In the genomic region with DNA sequence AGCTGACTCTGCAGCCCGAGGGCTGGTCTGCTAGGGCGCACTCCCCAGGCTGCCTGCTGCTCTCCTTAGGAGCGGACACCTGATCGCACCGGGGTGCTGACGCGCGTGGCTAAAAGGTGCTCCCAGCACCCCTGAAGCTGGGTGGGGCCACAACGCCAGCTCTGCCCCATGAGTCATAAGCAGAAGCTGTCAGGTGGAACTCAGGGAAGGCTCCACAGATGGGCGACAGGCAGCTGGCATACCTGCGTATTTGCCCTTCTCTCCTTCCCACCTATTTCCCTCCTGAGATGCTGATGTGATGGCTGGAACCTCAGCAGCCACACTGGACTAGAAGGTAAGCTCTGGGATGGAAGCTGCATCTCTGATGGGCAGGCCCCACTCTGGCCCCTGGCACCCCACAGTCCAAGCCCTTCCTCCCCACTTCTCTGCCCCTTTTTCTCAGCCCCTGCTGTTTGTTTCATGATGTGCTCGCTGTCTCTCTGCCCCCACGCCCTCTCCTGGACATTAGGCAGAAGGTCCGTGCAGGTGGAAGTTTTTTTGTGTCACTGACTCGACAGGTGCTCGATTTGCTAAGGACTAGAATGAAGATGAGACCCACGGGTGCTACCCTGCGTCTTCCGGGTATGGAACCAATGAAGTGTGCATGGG, we compare ENCODE assay signal across 26 cellular contexts. TPM values are rescaled to one million over a fixed set of nuclear protein-coding genes. Genes with fewer than 3 reads are reported as not detected.
DNase-seq lines count a peak whose midpoint lies in the region; ATAC-seq, FAIRE-seq and TF ChIP-seq lines count a peak whose summit lies in the region.
"Had no signal": no experiment of that assay in that cellular context is flagged by ENCODE, and none has a peak within 500 bp of the region (broad histone marks: within the 10 kb centered on the region; RNA-seq: fewer than 3 reads in every experiment).

No MANE protein-coding gene starts in this region.

- no peak overlapping the region for H3K9ac ChIP-seq in PC-3 (ENCODE audit: low read length)

- ATAC-seq in PC-3 (peak; percentile 60), HG02610 (IDR thresholded peaks at IDR 0.05; ENCODE audit: unreplicated experiment) (no peak), Right ventricle myocardium inferior (no peak)
- ATAC-seq: GM12878 had no signal

- no peaks in the 10 kb centered on the region for H3K4me1 Mint-ChIP-seq in MCF 10A (ENCODE audit: insufficient read depth, unreplicated experiment)
- H3K4me1 Mint-ChIP-seq in CD14-positive monocyte, result no peaks in the 10 kb centered on the region
- H3K4me1 Mint-ChIP-seq: CD4-positive, CD25-positive, alpha-beta regulatory T cell had no signal

- no peak for TF ChIP-seq POLR2A in breast epithelium (IDR thresholded peaks at IDR 0.05)

- H3K4me1 ChIP-seq in breast epithelium (no peaks in the 10 kb centered on the region), PC-3 (ENCODE audit: insufficient read depth, low read length) (peaks cover 20% of the 10 kb centered on the region)
- H3K4me1 ChIP-seq: adrenal gland, sigmoid colon had no signal

- H3K9me2 ChIP-seq in PC-3 (replicated peaks; ENCODE audit: low read length), result no peaks in the 10 kb centered on the region

- H3K9me3 ChIP-seq in breast epithelium (no peaks in the 10 kb centered on the region), PC-3 (ENCODE audit: low read length) (no peaks in the 10 kb centered on the region)
- H3K9me3 ChIP-seq: adrenal gland, sigmoid colon, vagina had no signal

- POLR2A ChIA-PET in MCF 10A (lab: Yijun Ruan, JAX), result interaction anchor here (0.7 kb wide), 1 partner anchor 328 kb away, joined by 3 read pairs; no protein-coding TSS in a partner anchor
- POLR2A ChIA-PET in PC-3 (lab: Charles Lee; ENCODE audit: unreplicated experiment), result interaction anchor here (0.6 kb wide), 1 partner anchor 28 kb away, joined by 4 read pairs; no protein-coding TSS in a partner anchor

- CTCF ChIA-PET in MCF 10A (lab: Yijun Ruan, JAX) (interaction anchor here (0.6 to 3.0 kb wide), 2 partner anchors 9 to 17 kb away, joined by 3 to 18 read pairs; no protein-coding TSS in a partner anchor), PC-3 (lab: Charles Lee) (no interaction called here)

- H3K27ac Mint-ChIP-seq in MCF 10A (ENCODE audit: low read depth, unreplicated experiment) (no peak overlapping the region), CD14-positive monocyte (peak overlapping the region in 2 of 7 donors; percentile 1 to 4)
- H3K27ac Mint-ChIP-seq: CD4-positive, CD25-positive, alpha-beta regulatory T cell; nephron; T-helper 1 cell treated with Interleukin-12 subunit alpha and Interleukin-12 subunit beta and Interleukin-4 antibody, amounts not matched to agents 30 μg/mL and 1 μg/mL, for 36 hours had no signal

- H3K4me3 Mint-ChIP-seq in MCF 10A (ENCODE audit: unreplicated experiment), result no peak overlapping the region
- H3K4me3 Mint-ChIP-seq in CD14-positive monocyte, result no peak overlapping the region
- H3K4me3 Mint-ChIP-seq: CD4-positive, CD25-positive, alpha-beta regulatory T cell; nephron; T-helper 1 cell treated with Interleukin-12 subunit alpha and Interleukin-12 subunit beta and Interleukin-4 antibody, amounts not matched to agents 30 μg/mL and 1 μg/mL, for 36 hours had no signal

- no peaks in the 10 kb centered on the region for H3F3A ChIP-seq in PC-3 (ENCODE audit: low read length, unreplicated experiment)

- no peak overlapping the region for H3K27ac ChIP-seq in breast epithelium
- H3K27ac ChIP-seq in PC-3 (ENCODE audit: low read length), result peak overlapping the region; percentile 84
- H3K27ac ChIP-seq: adrenal gland, cardiac muscle cell had no signal

- BruUV-seq in MCF 10A (replicated peaks; lab: Mats Ljungman, UMichigan) (no TSS peak), PC-3 (replicated peaks; lab: Mats Ljungman, UMichigan) (no TSS peak)

- H3K36me3 ChIP-seq in breast epithelium (peaks cover 7% of the 10 kb centered on the region), PC-3 (ENCODE audit: low read depth, low read length) (no peaks in the 10 kb centered on the region)

- H4K20me1 ChIP-seq in PC-3 (ENCODE audit: low read length), result no peaks in the 10 kb centered on the region

- H3K27me3 Mint-ChIP-seq in MCF 10A (ENCODE audit: insufficient read depth, unreplicated experiment) (no peaks in the 10 kb centered on the region), CD14-positive monocyte (ENCODE audit: low read depth in 3 of 3) (peaks cover 0 to 2% (median 0%) of the 10 kb centered on the region in 3 donors)
- H3K27me3 Mint-ChIP-seq: CD4-positive, CD25-positive, alpha-beta regulatory T cell had no signal

- intact Hi-C loops in MCF 10A (cut with micrococcal nuclease) (no loop called here), breast epithelium (cut with DNase I; ENCODE audit: low total_unique reads) (loop anchor here (10.0 kb wide), 1 partner anchor 648 kb away; a partner anchor contains a TSS), PC-3 (cut with micrococcal nuclease) (no loop called here), CD14-positive monocyte (cut with micrococcal nuclease) (no loop called here), Right ventricle myocardium inferior (cut with DNase I) (no loop called here)

- FAIRE-seq in urothelium cell line (lab: Jason Lieb, UNC), result no peak
- FAIRE-seq: A204.1, GM12878 had no signal

- TF ChIP-seq CTCF in MCF 10A (IDR thresholded peaks at IDR 0.05; ENCODE audit: unreplicated experiment), result no peak
- TF ChIP-seq CTCF in breast epithelium (IDR thresholded peaks at IDR 0.05), result no peak
- peak; percentile 24; the same call in 1 of the 2 replicates for TF ChIP-seq CTCF in PC-3 (conservative IDR thresholded peaks at IDR 0.05; ENCODE audit: low read depth, low read length)
- TF ChIP-seq CTCF in epithelial cell of esophagus (IDR thresholded peaks at IDR 0.05; ENCODE audit: insufficient read depth, low read depth, low read length, missing control alignments), result no peak
- no peak for TF ChIP-seq CTCF in CD14-positive monocyte (IDR thresholded peaks at IDR 0.05)

- peaks cover 16% of the 10 kb centered on the region for H3K36me3 Mint-ChIP-seq in MCF 10A (ENCODE audit: insufficient read depth, unreplicated experiment)
- peaks cover 61 to 88% of the 10 kb centered on the region in 2 donors for H3K36me3 Mint-ChIP-seq in CD14-positive monocyte

- H3K9me3 Mint-ChIP-seq in MCF 10A (ENCODE audit: unreplicated experiment) (no peaks in the 10 kb centered on the region), CD14-positive monocyte (peaks cover 0 to 10% (median 3%) of the 10 kb centered on the region in 7 donors)
- H3K9me3 Mint-ChIP-seq: CD4-positive, CD25-positive, alpha-beta regulatory T cell; nephron; T-helper 1 cell treated with Interleukin-12 subunit alpha and Interleukin-12 subunit beta and Interleukin-4 antibody, amounts not matched to agents 30 μg/mL and 1 μg/mL, for 36 hours had no signal

- H3K79me2 ChIP-seq in PC-3 (ENCODE audit: low read length), result no peaks in the 10 kb centered on the region

- H2AFZ ChIP-seq in PC-3 (ENCODE audit: low read length), result no peak overlapping the region

- DNase-seq in MCF 10A (ENCODE audit: unreplicated experiment), result peak; percentile 40
- no peak for DNase-seq in breast epithelium (ENCODE audit: low spot score in 2 of 2)
- peak; percentile 59 for DNase-seq in PC-3
- DNase-seq in epithelial cell of esophagus (ENCODE audit: low read depth), result peak; percentile 60
- peak; percentile 15 for DNase-seq in urothelium cell line (ENCODE audit: low spot score)
- no peak for DNase-seq in CD14-positive monocyte (ENCODE audit: low spot score)
- no peak for DNase-seq in Right ventricle myocardium inferior (ENCODE audit: missing footprints)
- DNase-seq: activated CD4-positive, alpha-beta T cell treated with anti-CD3 and anti-CD28 coated beads, Interleukin-2, amount 50 U/mL, for 4 hours; activated effector memory CD4-positive, alpha-beta T cell treated with anti-CD3 and anti-CD28 coated beads, Interleukin-2, amount 50 U/mL, for 16 hours; adrenal gland; CD4-positive, CD25-positive, alpha-beta regulatory T cell; erythroblast; midbrain; NCI-H1436 treated with DMSO at 0.1 percent for 48 hours; NCI-H774; posterior cingulate gyrus; sigmoid colon had no signal

- H3K27me3 ChIP-seq in breast epithelium, result no peaks in the 10 kb centered on the region
- H3K27me3 ChIP-seq in PC-3 (ENCODE audit: low read length), result no peaks in the 10 kb centered on the region
- H3K27me3 ChIP-seq: adrenal gland, cardiac muscle cell, sigmoid colon, vagina had no signal

- peak overlapping the region; percentile 19 for H3K4me2 ChIP-seq in PC-3 (ENCODE audit: low read length)

- no peak overlapping the region for H3K4me3 ChIP-seq in breast epithelium
- H3K4me3 ChIP-seq in PC-3 (ENCODE audit: low read length), result no peak overlapping the region
- no peak overlapping the region for H3K4me3 ChIP-seq in epithelial cell of esophagus (ENCODE audit: low read length)
- H3K4me3 ChIP-seq: adrenal gland, cardiac muscle cell, GM12878, sigmoid colon, vagina had no signal

RNA-seq across cellular contexts. Expression of a gene that starts 30.3 kb away (rescaled TPM):
- total RNA-seq in MCF 10A (2022) (24.7 and 25.1 TPM in 2 replicates), breast epithelium (10 to 100 TPM; 21.8 to 30.5 (median 27.5) TPM), PC-3 (2014; rRNA removed) (47.8 and 51.3 TPM in 2 replicates), Right ventricle myocardium inferior (12.6 TPM)
- polyA plus RNA-seq in CD14-positive monocyte, result 1 to 10 TPM; 2.5 to 3.0 TPM

RNA-seq across cellular contexts. Expression of a gene that starts 43.4 kb away (rescaled TPM):
- total RNA-seq in MCF 10A (2022) (13.3 and 15.8 TPM in 2 replicates), breast epithelium (10 to 100 TPM; 14.6 to 15.7 (median 15.7) TPM), PC-3 (2014; rRNA removed) (16.1 and 21.2 TPM in 2 replicates), Right ventricle myocardium inferior (34.7 TPM)
- polyA plus RNA-seq in CD14-positive monocyte, result 10 to 100 TPM in 1 of 2 donors, 1 to 10 TPM in 1; 6.5 to 10.1 TPM

RNA-seq across cellular contexts. Expression of a gene that starts 50.2 kb away (rescaled TPM):
- total RNA-seq in MCF 10A (2022) (not detected in 2 replicates), breast epithelium (under 1 TPM; 0.32 to 0.44 (median 0.33) TPM), PC-3 (2014; rRNA removed) (0.77 and 1.0 TPM in 2 replicates), Right ventricle myocardium inferior (4.1 TPM)
- polyA plus RNA-seq in CD14-positive monocyte, result under 1 TPM in 1 of 2 donors, not detected in 1; 0.05 TPM
- total RNA-seq: GM12878, H4 had no signal

RNA-seq across cellular contexts. Expression of a gene that starts 51.3 kb away (rescaled TPM):
- total RNA-seq in MCF 10A (2022) (0.69 and 1.6 TPM in 2 replicates), breast epithelium (10 to 100 TPM in 2 of 3 donors, under 1 TPM in 1; 0.16 to 36.6 (median 20.0) TPM), PC-3 (2014; rRNA removed) (11.7 and 14.3 TPM in 2 replicates), Right ventricle myocardium inferior (0.62 TPM)
- polyA plus RNA-seq in CD14-positive monocyte, result not detected
- total RNA-seq: glomerular endothelial cell, H4 had no signal

Comparison
In these comparisons a context has a peak if more than half of its experiments do, and no peak if none do; other contexts are left out.
1. DNase-seq: peak in MCF 10A (single experiment), PC-3 (single experiment), epithelial cell of esophagus (single experiment) and urothelium cell line (single experiment); none in breast epithelium (0 of 2), CD14-positive monocyte (single experiment) and Right ventricle myocardium inferior (single experiment).